In genomic region chr14:75981426-75981825, GRCh38 we compare ENCODE assay signal across 8 cellular contexts. TPM values are rescaled to one million over a fixed set of nuclear protein-coding genes. Genes with fewer than 3 reads are reported as not detected.
A peak's percentile ranks its signal among the peaks of the same experiment; 100 is the strongest.
DNase-seq lines count a peak whose midpoint lies in the region; ATAC-seq and TF ChIP-seq lines count a peak whose summit lies in the region.

No MANE protein-coding gene starts in this region.

- intact Hi-C loops in mammary epithelial cell (cut with micrococcal nuclease): loop anchor here (5.0 to 10.0 kb wide), 2 partner anchors 663 to 674 kb away; no protein-coding TSS in a partner anchor

- TF ChIP-seq RAD21 in SK-N-SH (IDR thresholded peaks at IDR 0.05; ENCODE audit: low read length): no peak

- no peak for TF ChIP-seq EP300 in SK-N-SH (IDR thresholded peaks at IDR 0.05; ENCODE audit: borderline replicate concordance in 1 of 2, low read depth in 1 of 2, low read length in 1 of 2)

- POLR2A ChIA-PET in SK-N-SH (lab: Yijun Ruan, JAX): no interaction called here

- peak overlapping the region; percentile 98 for H3K4me2 ChIP-seq in SK-N-SH
- H3K4me2 ChIP-seq in OCI-LY3 (ENCODE audit: low read length): peak overlapping the region; percentile 79
- H3K4me2 ChIP-seq in mammary epithelial cell (ENCODE audit: insufficient read depth, low read depth, low read length): peak overlapping the region; percentile 86

- TF ChIP-seq CTCF in SK-N-SH (IDR thresholded peaks at IDR 0.05): no peak
- TF ChIP-seq CTCF in OCI-LY3 (IDR thresholded peaks at IDR 0.05; ENCODE audit: low read depth, low read length): no peak
- TF ChIP-seq CTCF in mammary epithelial cell (conservative IDR thresholded peaks at IDR 0.05 in 1 of 2, IDR thresholded peaks at IDR 0.05 in 1 of 2; ENCODE audit: extremely low read depth in 1 of 2, insufficient read depth in 1 of 2, low read depth in 1 of 2, low read length in 2 of 2): no peak
- no peak for TF ChIP-seq CTCF in lung (IDR thresholded peaks at IDR 0.05; ENCODE audit: control extremely low read depth, extremely low read depth)

- no peaks in the 10 kb centered on the region for H3K36me3 Mint-ChIP-seq in stimulated activated naive CD8-positive, alpha-beta T cell treated with anti-CD3 and anti-CD28 coated beads, Interleukin-15, Interleukin-2, amounts not matched to agents 100 ng/mL and 50 ng/mL, for 24 hours (ENCODE audit: low read depth)

- 85% methylated on average over 10 of the region's 10 CpGs for WGBS in SK-N-SH (ENCODE audit: low lambda C conversion rate)
- WGBS in mammary epithelial cell (ENCODE audit: low coverage, missing lambda C conversion rate): 0% methylated on average over 5 of the region's 10 CpGs
- 3% methylated on average over 10 of the region's 10 CpGs for WGBS in lung, 2 donors

- peak overlapping the region; percentile 86 for H3K27ac Mint-ChIP-seq in stimulated activated naive CD8-positive, alpha-beta T cell treated with anti-CD3 and anti-CD28 coated beads, Interleukin-15, Interleukin-2, amounts not matched to agents 100 ng/mL and 50 ng/mL, for 24 hours

- ATAC-seq in SK-N-SH treated with all-trans-retinoic acid at 6 μM for 48 hours: no peak
- peak; percentile 40 for ATAC-seq in HG02678 (IDR thresholded peaks at IDR 0.05; ENCODE audit: unreplicated experiment)
- no peak for ATAC-seq in lung (ENCODE audit: insufficient read depth, low FRiP score)

- no TSS peak for BruUV-seq in mammary epithelial cell (replicated peaks; lab: Mats Ljungman, UMichigan)

- CTCF ChIA-PET in SK-N-SH (lab: Yijun Ruan, JAX) (interaction anchor here (0.6 to 19.6 kb wide), 22 partner anchors 8 to 1094 kb away, joined by 3 to 550 read pairs (median 10); partner anchors contain the start of gene FLVCR2), mammary epithelial cell (lab: Charles Lee; ENCODE audit: low non-redundant PET) (interaction anchor here (1.4 kb wide), 1 partner anchor 272 kb away, joined by 20 read pairs; no protein-coding TSS in a partner anchor)

- H3K36me3 ChIP-seq in SK-N-SH (replicated peaks in 1 of 2; ENCODE audit: control insufficient read depth in 1 of 2, insufficient read depth in 2 of 2, low read length in 1 of 2) (no peaks in the 10 kb centered on the region), OCI-LY3 (replicated peaks; ENCODE audit: low read depth, low read length) (no peaks in the 10 kb centered on the region), mammary epithelial cell (ENCODE audit: insufficient read depth, low read length) (no peaks in the 10 kb centered on the region), lung (ENCODE audit: control insufficient read depth in 2 of 2, insufficient read depth in 2 of 2, low read length in 2 of 2) (no peaks in the 10 kb centered on the region)

- dilution Hi-C loops in mammary epithelial cell (cut with HindIII; ENCODE audit: low sequenced_read_pairs): no loop called here

- peak overlapping the region; percentile 79; the same call in 1 of the 2 replicates for H3K9ac ChIP-seq in SK-N-SH
- H3K9ac ChIP-seq in OCI-LY3 (ENCODE audit: low read length): peak overlapping the region; percentile 76
- peak overlapping the region; percentile 73 for H3K9ac ChIP-seq in mammary epithelial cell (ENCODE audit: insufficient read depth, low read length)

- no peaks in the 10 kb centered on the region for H4K20me1 ChIP-seq in SK-N-SH (ENCODE audit: insufficient read depth)
- H4K20me1 ChIP-seq in OCI-LY3 (ENCODE audit: insufficient read depth, low read length): no peaks in the 10 kb centered on the region
- H4K20me1 ChIP-seq in mammary epithelial cell (ENCODE audit: insufficient read depth, low read length): no peaks in the 10 kb centered on the region

- H3K27me3 ChIP-seq in SK-N-SH (ENCODE audit: insufficient read depth) (no peaks in the 10 kb centered on the region), OCI-LY3 (ENCODE audit: low read depth, low read length) (no peaks in the 10 kb centered on the region), mammary epithelial cell (ENCODE audit: insufficient read depth, low read length) (no peaks in the 10 kb centered on the region), lung (ENCODE audit: control insufficient read depth, insufficient read depth) (no peaks in the 10 kb centered on the region)

- peak overlapping the region; percentile 31 to 86; a peak in 3 of 4 replicates for H3K27ac ChIP-seq in SK-N-SH (ENCODE audit: low read depth in 2 of 2, low read length in 1 of 2)
- H3K27ac ChIP-seq in OCI-LY3 (ENCODE audit: low read length): no peak overlapping the region
- peak overlapping the region; percentile 59 for H3K27ac ChIP-seq in mammary epithelial cell (ENCODE audit: insufficient read depth, low read depth, low read length)
- peak overlapping the region; percentile 93 for H3K27ac ChIP-seq in lung (ENCODE audit: low read depth in 1 of 2, low read length in 1 of 2)

- peak overlapping the region; percentile 75 to 95; a peak in 3 of 4 replicates for H3K4me3 ChIP-seq in SK-N-SH (ENCODE audit: low read depth in 2 of 2, low read length in 1 of 2)
- peak overlapping the region; percentile 90 for H3K4me3 ChIP-seq in OCI-LY3 (ENCODE audit: low read length)
- peak overlapping the region; percentile 57 to 62 (median 61) for H3K4me3 ChIP-seq in mammary epithelial cell (replicated peaks in 1 of 3; ENCODE audit: insufficient read depth in 1 of 3, low read depth in 2 of 3, low read length in 3 of 3)
- H3K4me3 ChIP-seq in lung: peak overlapping the region; percentile 18

- no peaks in the 10 kb centered on the region for H3K27me3 Mint-ChIP-seq in stimulated activated naive CD8-positive, alpha-beta T cell treated with anti-CD3 and anti-CD28 coated beads, Interleukin-15, Interleukin-2, amounts not matched to agents 100 ng/mL and 50 ng/mL, for 24 hours

- peaks cover 50% of the 10 kb centered on the region for H3K4me1 Mint-ChIP-seq in stimulated activated naive CD8-positive, alpha-beta T cell treated with anti-CD3 and anti-CD28 coated beads, Interleukin-15, Interleukin-2, amounts not matched to agents 100 ng/mL and 50 ng/mL, for 24 hours (ENCODE audit: low read depth)

- no peaks in the 10 kb centered on the region for H3K9me3 Mint-ChIP-seq in stimulated activated naive CD8-positive, alpha-beta T cell treated with anti-CD3 and anti-CD28 coated beads, Interleukin-15, Interleukin-2, amounts not matched to agents 100 ng/mL and 50 ng/mL, for 24 hours

- in situ Hi-C loops in mammary epithelial cell (cut with MboI; ENCODE audit: low sequenced_read_pairs in 2 of 2): loop anchor here (5.0 kb wide), 1 partner anchor 269 kb away; no protein-coding TSS in a partner anchor

- H3K79me2 ChIP-seq in SK-N-SH (ENCODE audit: insufficient read depth) (peaks cover 8% of the 10 kb centered on the region), OCI-LY3 (ENCODE audit: low read length) (no peaks in the 10 kb centered on the region), mammary epithelial cell (ENCODE audit: insufficient read depth, low read length) (peaks cover 8% of the 10 kb centered on the region)

- H3K9me3 ChIP-seq in SK-N-SH (no peaks in the 10 kb centered on the region), OCI-LY3 (ENCODE audit: insufficient read depth, low read length) (no peaks in the 10 kb centered on the region), mammary epithelial cell (replicated peaks; ENCODE audit: insufficient read depth, low read length) (no peaks in the 10 kb centered on the region), lung (ENCODE audit: control insufficient read depth in 2 of 2, insufficient read depth in 1 of 2, low read length in 1 of 2) (no peaks in the 10 kb centered on the region)

- H2AFZ ChIP-seq in SK-N-SH (ENCODE audit: low read depth) (peak overlapping the region; percentile 95), OCI-LY3 (ENCODE audit: low read depth, low read length) (peak overlapping the region; percentile 90), mammary epithelial cell (ENCODE audit: low read depth, low read length) (peak overlapping the region; percentile 95)

- DNase-seq in SK-N-SH (no peak), mammary epithelial cell (no peak), lung (ENCODE audit: low spot score) (no peak), occipital lobe (lab: John Stamatoyannopoulos, UW) (no peak)

- H3K4me3 Mint-ChIP-seq in stimulated activated naive CD8-positive, alpha-beta T cell treated with anti-CD3 and anti-CD28 coated beads, Interleukin-15, Interleukin-2, amounts not matched to agents 100 ng/mL and 50 ng/mL, for 24 hours: peak overlapping the region; percentile 88

- H3K9me2 ChIP-seq in SK-N-SH: no peaks in the 10 kb centered on the region

- H3K4me1 ChIP-seq in SK-N-SH (ENCODE audit: control insufficient read depth in 1 of 2, insufficient read depth in 2 of 2, low read depth in 1 of 2, low read length in 1 of 2): peaks cover 16 to 50% of the 10 kb centered on the region in 2 experiments
- H3K4me1 ChIP-seq in OCI-LY3 (ENCODE audit: low read length): peaks cover 16% of the 10 kb centered on the region; the same call in 1 of the 2 replicates
- H3K4me1 ChIP-seq in mammary epithelial cell (ENCODE audit: insufficient read depth, low read length): peaks cover 31% of the 10 kb centered on the region
- peaks cover 0 to 18% of the 10 kb centered on the region in 2 donors for H3K4me1 ChIP-seq in lung (ENCODE audit: control insufficient read depth in 2 of 2, insufficient read depth in 2 of 2, low read length in 2 of 2)

- H3F3A ChIP-seq in SK-N-SH (replicated peaks; ENCODE audit: insufficient read depth): peaks cover 8% of the 10 kb centered on the region

TF ChIP-seq in SK-N-SH, 30 proteins besides CTCF, POLR2A, EP300 and RAD21 (continues in another document):
- no peak for TF ChIP-seq MXI1 (IDR thresholded peaks at IDR 0.05; ENCODE audit: low read depth, low read length)

TF ChIP-seq in SK-N-SH treated with all-trans-retinoic acid at 6 μM for 48 hours, 23 proteins besides CTCF, POLR2A, EP300 and RAD21 (continues in another document):
- TF ChIP-seq ESRRG (CRISPR knock-in tag; IDR thresholded peaks at IDR 0.05) (no peak), OSR1 (CRISPR knock-in tag; IDR thresholded peaks at IDR 0.05) (no peak), CSDC2 (CRISPR knock-in tag; IDR thresholded peaks at IDR 0.05) (no peak), PPARA (CRISPR knock-in tag; IDR thresholded peaks at IDR 0.05; ENCODE audit: borderline replicate concordance) (no peak), BACH2 (CRISPR knock-in tag; IDR thresholded peaks at IDR 0.05; ENCODE audit: borderline replicate concordance) (no peak)

RNA-seq across cellular contexts. Expression of gene TGFB3, which starts 0.4 kb away (rescaled TPM):
- polyA plus RNA-seq in SK-N-SH (2012; rRNA removed) (7.4 and 7.6 TPM in 2 replicates), mammary epithelial cell (1.5 TPM), lung (10 to 100 TPM in 1 of 2 donors, 1 to 10 TPM in 1; 7.7 to 16.5 TPM)
- 5.8 and 5.9 TPM in 2 replicates for polyA plus RNA-seq in SK-N-SH (2012; cell fraction: cytosol; rRNA removed)
- polyA plus RNA-seq in SK-N-SH (2012; cell fraction: nucleus; rRNA removed): 22.8 and 26.4 TPM in 2 replicates
- total RNA-seq in mammary epithelial cell (1 to 10 TPM; 2.0 to 2.5 TPM), lung (10 to 100 TPM; 23.4 to 47.7 TPM), occipital lobe (33.2 TPM)
- 1.4 TPM for polyA minus RNA-seq in mammary epithelial cell

RNA-seq across cellular contexts. Expression of gene IFT43, which starts 4.1 kb away (rescaled TPM):
- polyA plus RNA-seq in SK-N-SH (2012; rRNA removed) (78.8 and 82.1 TPM in 2 replicates), mammary epithelial cell (32.1 TPM), lung (10 to 100 TPM; 35.4 to 51.6 TPM)
- 78.8 and 83.5 TPM in 2 replicates for polyA plus RNA-seq in SK-N-SH (2012; cell fraction: cytosol; rRNA removed)
- 95.8 and 100 TPM in 2 replicates for polyA plus RNA-seq in SK-N-SH (2012; cell fraction: nucleus; rRNA removed)
- total RNA-seq in mammary epithelial cell (10 to 100 TPM; 27.3 to 33.1 TPM), lung (10 to 100 TPM; 36.9 to 43.9 TPM), occipital lobe (28.2 TPM)
- polyA minus RNA-seq in mammary epithelial cell: 29.5 TPM

Comparison
In these comparisons a context has a peak if more than half of its experiments do, and no peak if none do; other contexts are left out.
1. H3K4me3 ChIP-seq: peak in every context shown above with its lines; median percentile 90 in OCI-LY3; 85 in SK-N-SH; 61 in mammary epithelial cell; 18 in lung.